In the genomic region with DNA sequence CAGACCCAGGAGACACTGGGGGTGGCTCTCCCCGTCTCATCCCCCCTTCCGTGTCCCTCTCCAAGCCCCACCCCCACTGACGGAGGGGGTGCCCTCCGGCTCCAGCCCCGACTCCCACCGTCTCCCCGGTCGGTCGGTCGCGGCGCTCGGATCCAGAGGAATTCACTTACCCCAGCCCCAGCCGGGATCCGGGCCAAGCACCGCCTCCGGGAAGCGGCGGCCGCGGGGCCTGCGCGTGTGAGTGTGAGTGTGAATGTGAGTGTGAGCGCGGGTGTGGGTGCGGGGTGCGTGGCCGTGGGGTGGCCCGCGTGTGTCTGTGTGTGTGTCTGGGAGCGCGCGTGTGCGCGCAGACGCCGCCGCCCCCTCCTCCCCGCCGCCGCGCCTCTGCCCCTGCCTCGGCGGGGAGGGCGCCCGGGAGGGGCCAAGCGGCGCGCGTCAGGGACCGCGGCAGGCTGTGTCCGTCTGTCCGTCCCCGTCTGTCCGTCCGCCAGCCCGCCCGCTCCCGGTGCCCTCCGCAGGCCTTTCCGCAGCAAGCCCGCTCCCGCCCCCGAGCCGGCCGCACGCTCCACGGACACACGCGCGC, we compare ENCODE assay signal across 8 cellular contexts. TPM values are rescaled to one million over a fixed set of nuclear protein-coding genes. Genes with fewer than 3 reads are reported as not detected.
DNase-seq lines count a peak whose midpoint lies in the region; ATAC-seq, FAIRE-seq and TF ChIP-seq lines count a peak whose summit lies in the region.

TSS of gene ELFN2 (minus strand) at position 352 of the 583 bp plus-strand sequence. CDS start 51,945 bp downstream, outside the sequence.

- peak within 1 kb of the TSS; percentile 54 for H3K4me3 ChIP-seq in retinal pigment epithelial cell (ENCODE audit: low read length)

- ATAC-seq in SK-N-SH treated with all-trans-retinoic acid at 6 μM for 48 hours: peak; percentile 39

- TF ChIP-seq CTCF in retinal pigment epithelial cell (conservative IDR thresholded peaks at IDR 0.05; ENCODE audit: low read depth, low read length): no peak

- FAIRE-seq in frontal cortex (lab: Jason Lieb, UNC): no peak

- DNase-seq in Daoy (ENCODE audit: low read depth): peak; percentile 50
- DNase-seq in frontal cortex (ENCODE audit: low spot score in 2 of 2): peak; percentile 50 to 59
- DNase-seq in retinal pigment epithelial cell (ENCODE audit: low read depth): no peak
- DNase-seq in stimulated activated naive CD4-positive, alpha-beta T cell (lab: John Stamatoyannopoulos, UW): no peak
- DNase-seq in HUDEP-2 (lab: John Stamatoyannopoulos, UW; ENCODE audit: unreplicated experiment in 76 of 76): no peak
- DNase-seq in central memory CD4-positive, alpha-beta T cell: no peak
- DNase-seq in medulla oblongata (ENCODE audit: extremely low spot score): no peak

TF ChIP-seq in SK-N-SH treated with all-trans-retinoic acid at 6 μM for 48 hours, 23 proteins besides CTCF, POLR2A, EP300 and RAD21:
- TF ChIP-seq SNAI2 (CRISPR knock-in tag; IDR thresholded peaks at IDR 0.05): no peak
TF ChIP-seq in SK-N-SH treated with all-trans-retinoic acid at 6 μM for 48 hours: peak in this region for 0.

RNA-seq across cellular contexts. Expression of gene ELFN2, which starts in this region (rescaled TPM):
- total RNA-seq in Daoy (2014; rRNA removed; shearing (Covaris generic)): 2.0 and 2.3 TPM in 2 replicates
- 7.7 TPM for total RNA-seq in frontal cortex

Comparison
In these comparisons a context has a peak if more than half of its experiments do, and no peak if none do; other contexts are left out.
1. DNase-seq: peak in Daoy (single experiment) and frontal cortex (2 of 2); none in retinal pigment epithelial cell (single experiment), stimulated activated naive CD4-positive, alpha-beta T cell (0 of 6), HUDEP-2 (0 of 76), central memory CD4-positive, alpha-beta T cell (single experiment) and medulla oblongata (single experiment).